In genomic region chr12:66074561-66074960, GRCh38 we compare ENCODE assay signal across 20 cellular contexts.
"Had no signal": no experiment of that assay in that cellular context is flagged by ENCODE, and none has a peak within 500 bp of the region (broad histone marks: within the 10 kb centered on the region; RNA-seq: fewer than 3 reads in every experiment).

No MANE protein-coding gene starts in this region.

- H3K4me3 ChIP-seq: ascending aorta, coronary artery, esophagus muscularis mucosa, gastroesophageal sphincter, heart right ventricle, lung, thyroid gland had no signal

- H3K9me3 ChIP-seq: ascending aorta, esophagus muscularis mucosa, gastroesophageal sphincter, heart right ventricle, thyroid gland had no signal

- ATAC-seq: gastroesophageal sphincter; heart right ventricle; left colon; stimulated activated naive B cell treated with anti-CD40 and anti-IgM and Interleukin-4, amounts not matched to agents 10 μg/mL and 1 μg/mL and 100 μg/mL, for 72 hours had no signal

- H3K4me1 ChIP-seq: ascending aorta, esophagus muscularis mucosa, gastroesophageal sphincter, thyroid gland had no signal

- H3K36me3 ChIP-seq: ascending aorta, esophagus muscularis mucosa, gastroesophageal sphincter, heart right ventricle, thyroid gland had no signal

- H3K27me3 ChIP-seq: ascending aorta, esophagus muscularis mucosa, thyroid gland had no signal

- FAIRE-seq: islet of Langerhans had no signal

- H3K27ac ChIP-seq: ascending aorta, coronary artery, esophagus muscularis mucosa, gastroesophageal sphincter, heart right ventricle, thyroid gland had no signal

- DNase-seq: activated CD4-positive, alpha-beta T cell treated with anti-CD3 and anti-CD28 coated beads for 1 hour; activated CD4-positive, alpha-beta T cell treated with anti-CD3 and anti-CD28 coated beads, Interleukin-2, amount 50 U/mL, for 4 hours; activated naive CD4-positive, alpha-beta T cell; activated T-cell treated with anti-CD3 and anti-CD28 coated beads for 4 hours; caudate nucleus; effector CD4-positive, alpha-beta T cell; heart right ventricle; left colon; midbrain; retina; stimulated activated CD4-positive, alpha-beta T cell treated with anti-CD3 and anti-CD28 coated beads, Interleukin-15, amount 100 ng/mL, for 24 hours; stimulated activated CD4-positive, alpha-beta T cell treated with anti-CD3 and anti-CD28 coated beads, Interleukin-4, amount 100 ng/mL, for 1 hour; stimulated activated naive B cell treated with anti-CD40 and anti-IgM and Interleukin-4, amounts not matched to agents 10 μg/mL and 1 μg/mL and 100 μg/mL, for 72 hours; thyroid gland had no signal
